ENCODE assay signal across 14 cellular contexts in genomic region chr12:4251228-4251891, GRCh38. TPM values are rescaled to one million over a fixed set of nuclear protein-coding genes. Genes with fewer than 3 reads are reported as not detected.
DNase-seq lines count a peak whose midpoint lies in the region; ATAC-seq and TF ChIP-seq lines count a peak whose summit lies in the region.
"Had no signal": no experiment of that assay in that cellular context is flagged by ENCODE, and none has a peak within 500 bp of the region (broad histone marks: within the 10 kb centered on the region; RNA-seq: fewer than 3 reads in every experiment).

No MANE protein-coding gene starts in this region.

- H3F3A ChIP-seq in SK-N-SH (replicated peaks; ENCODE audit: insufficient read depth): no peaks in the 10 kb centered on the region

- peaks cover 9% of the 10 kb centered on the region for H3K4me1 Mint-ChIP-seq in activated T-helper 2 cell treated with anti-CD3 and anti-CD28 coated beads, Interferon-gamma antibody, Interleukin-2, Interleukin-4, amounts not matched to agents 10 μg/mL and 5 μg/mL and 100 μg/mL, durations not matched to agents 14 hours and 24 hours and 36 hours (ENCODE audit: low read depth)
- H3K4me1 Mint-ChIP-seq in naive thymus-derived CD4-positive, alpha-beta T cell: peaks cover 8 to 11% (median 9%) of the 10 kb centered on the region in 7 donors

- H3K27me3 Mint-ChIP-seq in activated T-helper 2 cell treated with anti-CD3 and anti-CD28 coated beads, Interferon-gamma antibody, Interleukin-2, Interleukin-4, amounts not matched to agents 10 μg/mL and 5 μg/mL and 100 μg/mL, durations not matched to agents 14 hours and 24 hours and 36 hours (ENCODE audit: low read depth): peaks cover 11% of the 10 kb centered on the region
- peaks cover 0 to 10% (median 7%) of the 10 kb centered on the region in 5 donors for H3K27me3 Mint-ChIP-seq in naive thymus-derived CD4-positive, alpha-beta T cell

- H3K27ac Mint-ChIP-seq in activated T-helper 2 cell treated with anti-CD3 and anti-CD28 coated beads, Interferon-gamma antibody, Interleukin-2, Interleukin-4, amounts not matched to agents 10 μg/mL and 5 μg/mL and 100 μg/mL, durations not matched to agents 14 hours and 24 hours and 36 hours: peak overlapping the region; percentile 65
- peak overlapping the region in 6 of 9 donors; percentile 1 to 43 (median 10) for H3K27ac Mint-ChIP-seq in naive thymus-derived CD4-positive, alpha-beta T cell
- H3K27ac Mint-ChIP-seq: endodermal cell had no signal

- H3K4me3 ChIP-seq in BLaER1 (no peak overlapping the region), HEK293 (ENCODE audit: low read depth, low read length) (no peak overlapping the region), SK-N-SH (ENCODE audit: low read depth in 2 of 2, low read length in 1 of 2) (no peak overlapping the region), colonic mucosa (no peak overlapping the region)
- H3K4me3 ChIP-seq in naive thymus-derived CD4-positive, alpha-beta T cell (ENCODE audit: low read length): no peak overlapping the region

- H3K27ac ChIP-seq in BLaER1 (no peak overlapping the region), HEK293 (ENCODE audit: extremely low read depth, low read depth, low read length) (no peak overlapping the region), SK-N-SH (ENCODE audit: low read depth in 2 of 2, low read length in 1 of 2) (no peak overlapping the region), colonic mucosa (no peak overlapping the region)
- no peak overlapping the region for H3K27ac ChIP-seq in naive thymus-derived CD4-positive, alpha-beta T cell (ENCODE audit: low read depth, low read length)

- H3K27me3 ChIP-seq in BLaER1 (no peaks in the 10 kb centered on the region), SK-N-SH (ENCODE audit: insufficient read depth) (peaks cover 51% of the 10 kb centered on the region), colonic mucosa (no peaks in the 10 kb centered on the region)
- no peaks in the 10 kb centered on the region for H3K27me3 ChIP-seq in naive thymus-derived CD4-positive, alpha-beta T cell (ENCODE audit: control insufficient read depth in 2 of 2, insufficient read depth in 2 of 2, low read length in 2 of 2)

- intact Hi-C loops in activated T-helper 2 cell treated with anti-CD3 and anti-CD28 coated beads, Interferon-gamma antibody, Interleukin-2, Interleukin-4, amounts not matched to agents 10 μg/mL and 5 μg/mL and 100 μg/mL, durations not matched to agents 14 hours and 24 hours and 36 hours (cut with micrococcal nuclease): loop anchor here (2.0 kb wide), 1 partner anchor 17 kb away; no protein-coding TSS in a partner anchor
- intact Hi-C loops in naive thymus-derived CD4-positive, alpha-beta T cell (cut with micrococcal nuclease): loop anchor here (1.0 to 2.0 kb wide), 4 partner anchors 18 to 144 kb away; no protein-coding TSS in a partner anchor
- intact Hi-C loops in colonic mucosa (cut with DNase I): no loop called here

- no peak for TF ChIP-seq RAD21 in SK-N-SH (IDR thresholded peaks at IDR 0.05; ENCODE audit: low read length)

- H3K79me2 ChIP-seq in SK-N-SH (ENCODE audit: insufficient read depth): no peaks in the 10 kb centered on the region

- no peak overlapping the region for H3K9ac ChIP-seq in BLaER1
- H3K9ac ChIP-seq in SK-N-SH: no peak overlapping the region
- H3K9ac ChIP-seq in colonic mucosa (ENCODE audit: low read depth in 2 of 2, low read length in 2 of 2): no peak overlapping the region

- H4K20me1 ChIP-seq in BLaER1 (no peaks in the 10 kb centered on the region), SK-N-SH (ENCODE audit: insufficient read depth) (no peaks in the 10 kb centered on the region)

- H3K9me2 ChIP-seq in SK-N-SH: no peaks in the 10 kb centered on the region

- H3K4me1 ChIP-seq in BLaER1 (peaks cover 13% of the 10 kb centered on the region), HEK293 (ENCODE audit: control insufficient read depth, insufficient read depth, low read length) (no peaks in the 10 kb centered on the region), SK-N-SH (ENCODE audit: control insufficient read depth in 1 of 2, insufficient read depth in 2 of 2, low read depth in 1 of 2, low read length in 1 of 2) (no peaks in the 10 kb centered on the region), colonic mucosa (no peaks in the 10 kb centered on the region)
- H3K4me1 ChIP-seq in naive thymus-derived CD4-positive, alpha-beta T cell (ENCODE audit: control insufficient read depth in 2 of 2, insufficient read depth in 2 of 2, low read length in 2 of 2): peaks cover 0 to 6% of the 10 kb centered on the region in 2 donors

- no peaks in the 10 kb centered on the region for H3K36me3 ChIP-seq in BLaER1
- no peaks in the 10 kb centered on the region for H3K36me3 ChIP-seq in HEK293 (ENCODE audit: control insufficient read depth in 2 of 2, insufficient read depth in 1 of 2, low read length in 2 of 2)
- no peaks in the 10 kb centered on the region for H3K36me3 ChIP-seq in naive thymus-derived CD4-positive, alpha-beta T cell (ENCODE audit: control insufficient read depth in 2 of 3, insufficient read depth in 3 of 3, low read length in 3 of 3)
- H3K36me3 ChIP-seq in SK-N-SH (replicated peaks in 1 of 2; ENCODE audit: control insufficient read depth in 1 of 2, insufficient read depth in 2 of 2, low read length in 1 of 2): no peaks in the 10 kb centered on the region
- H3K36me3 ChIP-seq in colonic mucosa: no peaks in the 10 kb centered on the region

- H3K36me3 Mint-ChIP-seq in activated T-helper 2 cell treated with anti-CD3 and anti-CD28 coated beads, Interferon-gamma antibody, Interleukin-2, Interleukin-4, amounts not matched to agents 10 μg/mL and 5 μg/mL and 100 μg/mL, durations not matched to agents 14 hours and 24 hours and 36 hours (ENCODE audit: low read depth): no peaks in the 10 kb centered on the region
- H3K36me3 Mint-ChIP-seq in naive thymus-derived CD4-positive, alpha-beta T cell: peaks cover 0 to 3% (median 0%) of the 10 kb centered on the region in 5 donors

- peak; percentile 85 for ATAC-seq in naive thymus-derived CD4-positive, alpha-beta T cell

- POLR2A ChIA-PET in HEK293 (lab: Yijun Ruan, JAX): no interaction called here
- POLR2A ChIA-PET in naive thymus-derived CD4-positive, alpha-beta T cell (lab: Charles Lee): interaction anchor here (0.6 to 1.4 kb wide), 6 partner anchors 18 to 254 kb away, joined by 3 to 9 read pairs (median 5); partner anchors contain the start of gene CCND2
- POLR2A ChIA-PET in SK-N-SH (lab: Yijun Ruan, JAX): no interaction called here

- 4% methylated on average over 6 of the region's 6 CpGs for WGBS in SK-N-SH (ENCODE audit: low lambda C conversion rate)

- no peak overlapping the region for H3K4me3 Mint-ChIP-seq in activated T-helper 2 cell treated with anti-CD3 and anti-CD28 coated beads, Interferon-gamma antibody, Interleukin-2, Interleukin-4, amounts not matched to agents 10 μg/mL and 5 μg/mL and 100 μg/mL, durations not matched to agents 14 hours and 24 hours and 36 hours (ENCODE audit: low read depth)
- peak overlapping the region in 5 of 10 donors; percentile 7 to 61 (median 23) for H3K4me3 Mint-ChIP-seq in naive thymus-derived CD4-positive, alpha-beta T cell
- H3K4me3 Mint-ChIP-seq: endodermal cell had no signal

- H2AFZ ChIP-seq in SK-N-SH (ENCODE audit: low read depth): no peak overlapping the region

- no peaks in the 10 kb centered on the region for H3K9me3 Mint-ChIP-seq in activated T-helper 2 cell treated with anti-CD3 and anti-CD28 coated beads, Interferon-gamma antibody, Interleukin-2, Interleukin-4, amounts not matched to agents 10 μg/mL and 5 μg/mL and 100 μg/mL, durations not matched to agents 14 hours and 24 hours and 36 hours
- no peaks in the 10 kb centered on the region for H3K9me3 Mint-ChIP-seq in naive thymus-derived CD4-positive, alpha-beta T cell
- H3K9me3 Mint-ChIP-seq: endodermal cell had no signal

- no peak for TF ChIP-seq CTCF in HEK293 (tag by site-specific recombination; IDR thresholded peaks at IDR 0.05)
- TF ChIP-seq CTCF in SK-N-SH (IDR thresholded peaks at IDR 0.05): no peak
- TF ChIP-seq CTCF in colonic mucosa (IDR thresholded peaks at IDR 0.05): no peak

- peak overlapping the region; percentile 58 for H3K4me2 ChIP-seq in BLaER1
- no peak overlapping the region for H3K4me2 ChIP-seq in SK-N-SH

- CTCF ChIA-PET in HEK293 (lab: Yijun Ruan, JAX) (interaction anchor here (0.7 kb wide), 1 partner anchor 51 kb away, joined by 3 read pairs; no protein-coding TSS in a partner anchor), SK-N-SH (lab: Yijun Ruan, JAX) (interaction anchor here (1.2 kb wide), 1 partner anchor 25 kb away, joined by 3 read pairs; no protein-coding TSS in a partner anchor)
- CTCF ChIA-PET in naive thymus-derived CD4-positive, alpha-beta T cell (lab: Charles Lee): interaction anchor here (1.0 to 3.8 kb wide), 7 partner anchors 13 to 252 kb away, joined by 3 to 42 read pairs (median 3); no protein-coding TSS in a partner anchor

- no peak for DNase-seq in activated T-helper 2 cell treated with anti-CD3 and anti-CD28 coated beads, Interferon-gamma antibody, Interleukin-2, Interleukin-4, amounts not matched to agents 10 μg/mL and 5 μg/mL and 100 μg/mL, durations not matched to agents 14 hours and 24 hours and 36 hours (ENCODE audit: low spot score)
- DNase-seq in naive thymus-derived CD4-positive, alpha-beta T cell: peak in 7 of 9 donors; percentile 23 to 62 (median 52)
- no peak for DNase-seq in SIG-M5 (lab: John Stamatoyannopoulos, UW)
- DNase-seq in SK-N-SH: no peak
- DNase-seq in colonic mucosa: no peak
- DNase-seq in putamen (ENCODE audit: low spot score): no peak
- DNase-seq: DMS 273 treated with DMSO at 0.1 percent for 48 hours, endodermal cell, HCEC 1CT, kidney, NCI-H1694 treated with DMSO at 0.1 percent for 48 hours, NCI-H446 had no signal

- H3K9me3 ChIP-seq in BLaER1 (no peaks in the 10 kb centered on the region), HEK293 (ENCODE audit: control insufficient read depth, insufficient read depth, low read depth, low read length) (no peaks in the 10 kb centered on the region), SK-N-SH (no peaks in the 10 kb centered on the region), colonic mucosa (no peaks in the 10 kb centered on the region)
- H3K9me3 ChIP-seq in naive thymus-derived CD4-positive, alpha-beta T cell (ENCODE audit: control insufficient read depth in 2 of 3, low read length in 3 of 3): no peaks in the 10 kb centered on the region

- no peak for TF ChIP-seq EP300 in SK-N-SH (IDR thresholded peaks at IDR 0.05; ENCODE audit: borderline replicate concordance in 1 of 2, low read depth in 1 of 2, low read length in 1 of 2)

TF ChIP-seq in HEK293, 187 proteins besides CTCF, POLR2A, EP300 and RAD21 (continues in another document):
- no peak for TF ChIP-seq ZNF561 (tag by site-specific recombination; IDR thresholded peaks at IDR 0.05; ENCODE audit: borderline replicate concordance)

RNA-seq across cellular contexts. Expression of gene CCND2, which starts 22.2 kb away (rescaled TPM):
- total RNA-seq in activated T-helper 2 cell treated with anti-CD3 and anti-CD28 coated beads, Interferon-gamma antibody, Interleukin-2, Interleukin-4, amounts not matched to agents 10 μg/mL and 5 μg/mL and 100 μg/mL, durations not matched to agents 14 hours and 24 hours and 36 hours: 557 and 561 TPM in 2 replicates
- 100 to 1,000 TPM in 3 of 5 experiments, 10 to 100 TPM in 2; 95.7 to 659 (median 125) TPM for total RNA-seq in naive thymus-derived CD4-positive, alpha-beta T cell
- 10 to 100 TPM; 57.3 to 65.1 TPM for polyA plus RNA-seq in naive thymus-derived CD4-positive, alpha-beta T cell
- not detected in 2 replicates for polyA plus RNA-seq in SK-N-SH (2012; rRNA removed)
- polyA plus RNA-seq in SK-N-SH (2012; cell fraction: cytosol; rRNA removed): not detected in 2 replicates
- not detected in 2 replicates for polyA plus RNA-seq in SK-N-SH (2012; cell fraction: nucleus; rRNA removed)
- total RNA-seq in colonic mucosa: 100 to 1,000 TPM; 180 to 217 TPM

Comparison
In these comparisons a context has a peak if more than half of its experiments do, and no peak if none do; other contexts are left out.
1. DNase-seq: peak in naive thymus-derived CD4-positive, alpha-beta T cell (7 of 9); none in activated T-helper 2 cell treated with anti-CD3 and anti-CD28 coated beads, Interferon-gamma antibody, Interleukin-2, Interleukin-4, amounts not matched to agents 10 μg/mL and 5 μg/mL and 100 μg/mL, durations not matched to agents 14 hours and 24 hours and 36 hours (single experiment), SIG-M5 (single experiment), SK-N-SH (single experiment), colonic mucosa (single experiment) and putamen (single experiment).